In genomic region chr13:97220151-97220900, GRCh38 we compare ENCODE assay signal across 1 cellular context.
TF ChIP-seq lines count a peak whose summit lies in the region.

No MANE protein-coding gene starts in this region.

TF ChIP-seq in HepG2, 621 proteins besides CTCF, POLR2A, EP300 and RAD21 (continued from another document):
- TF ChIP-seq ZBTB37 (CRISPR knock-in tag; IDR thresholded peaks at IDR 0.05) (no peak), ZNF33B (CRISPR knock-in tag; IDR thresholded peaks at IDR 0.05) (no peak), ZNF510 (CRISPR knock-in tag; IDR thresholded peaks at IDR 0.05; ENCODE audit: low read depth) (no peak), PCBP1 (IDR thresholded peaks at IDR 0.05; ENCODE audit: borderline replicate concordance, low read depth, low read length) (no peak), MXD1 (CRISPR knock-in tag; IDR thresholded peaks at IDR 0.05) (no peak), MXD4 (CRISPR knock-in tag; IDR thresholded peaks at IDR 0.05) (no peak), ZKSCAN1 (IDR thresholded peaks at IDR 0.05; ENCODE audit: low read length) (no peak), ATM (IDR thresholded peaks at IDR 0.05; ENCODE audit: borderline replicate concordance) (no peak), BCL6 (CRISPR knock-in tag; IDR thresholded peaks at IDR 0.05) (peak; percentile 78), EZH2 (conservative IDR thresholded peaks at IDR 0.05; ENCODE audit: low read depth, low read length) (no peak), ZNF878 (CRISPR knock-in tag; IDR thresholded peaks at IDR 0.05) (no peak), NR2F6 (IDR thresholded peaks at IDR 0.05) (no peak), NR2F6 (CRISPR knock-in tag; IDR thresholded peaks at IDR 0.05) (no peak), ZBTB34 (CRISPR knock-in tag; IDR thresholded peaks at IDR 0.05) (no peak), ZNF720 (CRISPR knock-in tag; IDR thresholded peaks at IDR 0.05) (no peak), FOXA1 (IDR thresholded peaks at IDR 0.05) (no peak), FOXA1 (CRISPR knock-in tag; IDR thresholded peaks at IDR 0.05) (no peak), HMGXB4 (CRISPR knock-in tag; IDR thresholded peaks at IDR 0.05; ENCODE audit: borderline replicate concordance in 1 of 2, low read depth in 1 of 2) (no peak), MYC (CRISPR knock-in tag; IDR thresholded peaks at IDR 0.05; ENCODE audit: borderline replicate concordance) (no peak), CREM (IDR thresholded peaks at IDR 0.05) (no peak), CREM (CRISPR knock-in tag; IDR thresholded peaks at IDR 0.05) (no peak), NFRKB (IDR thresholded peaks at IDR 0.05) (no peak), ZNF567 (CRISPR knock-in tag; IDR thresholded peaks at IDR 0.05; ENCODE audit: borderline replicate concordance) (no peak), TRAFD1 (CRISPR knock-in tag; IDR thresholded peaks at IDR 0.05; ENCODE audit: borderline replicate concordance) (no peak), TMF1 (CRISPR knock-in tag; IDR thresholded peaks at IDR 0.05; ENCODE audit: low read depth) (no peak), PAXIP1 (CRISPR knock-in tag; conservative IDR thresholded peaks at IDR 0.05) (0 out of 2 replicates have a peak, but pooled peaks have one; percentile 24), CEBPB (IDR thresholded peaks at IDR 0.05; ENCODE audit: borderline replicate concordance, low read depth, low read length) (no peak), NFYB (CRISPR knock-in tag; IDR thresholded peaks at IDR 0.05) (peak; percentile 46; the same call in 1 of the 2 replicates), LCORL (IDR thresholded peaks at IDR 0.05) (no peak), LCORL (CRISPR knock-in tag; IDR thresholded peaks at IDR 0.05) (no peak), ZFP1 (CRISPR knock-in tag; IDR thresholded peaks at IDR 0.05) (no peak)
